In the genomic region with DNA sequence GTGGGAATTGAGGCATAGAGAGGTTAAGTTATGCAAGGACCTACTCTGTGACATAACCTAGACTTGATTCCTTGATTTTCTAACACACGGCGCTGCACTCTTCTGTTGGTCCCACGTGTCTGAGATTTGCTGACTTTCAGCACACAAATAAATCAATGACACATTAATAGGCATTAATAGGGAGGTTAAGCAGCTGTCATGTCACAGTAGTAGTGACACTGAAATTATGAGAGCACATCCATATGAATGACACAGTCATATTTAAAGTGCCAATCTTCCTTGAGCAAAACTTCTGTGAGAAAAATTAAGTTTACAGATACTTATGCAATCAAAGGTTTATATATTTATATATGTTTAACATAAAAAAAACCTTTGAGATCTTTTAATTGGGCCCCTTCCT, we compare ENCODE assay signal across 18 cellular contexts.
DNase-seq lines count a peak whose midpoint lies in the region; ATAC-seq and TF ChIP-seq lines count a peak whose summit lies in the region.
"Had no signal": no experiment of that assay in that cellular context is flagged by ENCODE, and none has a peak within 500 bp of the region (broad histone marks: within the 10 kb centered on the region; RNA-seq: fewer than 3 reads in every experiment).

No MANE protein-coding gene starts in this region.

- H3K27ac Mint-ChIP-seq in neural crest cell (ENCODE audit: unreplicated experiment), result peak overlapping the region; percentile 43
- H3K27ac Mint-ChIP-seq: B cell; CD4-positive, CD25-positive, alpha-beta regulatory T cell; CD8-positive, alpha-beta T cell had no signal

- H3K4me3 ChIP-seq in PC-3 (ENCODE audit: low read length) (no peak overlapping the region), adipocyte (ENCODE audit: low read length) (no peak overlapping the region)
- H3K4me3 ChIP-seq: BLaER1, GM23248 had no signal

- ATAC-seq in PC-3, result no peak
- no peak for ATAC-seq in Right ventricle myocardium inferior
- ATAC-seq: CD8-positive, alpha-beta T cell had no signal

- H3K36me3 ChIP-seq in PC-3 (ENCODE audit: low read depth, low read length) (no peaks in the 10 kb centered on the region), adipocyte (ENCODE audit: control insufficient read depth, insufficient read depth, low read length, severe bottlenecking) (no peaks in the 10 kb centered on the region)
- H3K36me3 ChIP-seq: BLaER1 had no signal

- H3K9me3 ChIP-seq in PC-3 (ENCODE audit: low read length) (no peaks in the 10 kb centered on the region), adipocyte (ENCODE audit: control insufficient read depth, low read length) (no peaks in the 10 kb centered on the region)
- H3K9me3 ChIP-seq: Caco-2 had no signal

- no peaks in the 10 kb centered on the region for H3K4me1 Mint-ChIP-seq in neural crest cell
- H3K4me1 Mint-ChIP-seq: B cell; CD4-positive, CD25-positive, alpha-beta regulatory T cell had no signal

- no TSS peak for BruUV-seq in PC-3 (replicated peaks; lab: Mats Ljungman, UMichigan)

- DNase-seq in PC-3, result no peak
- DNase-seq in adipocyte (ENCODE audit: low read depth), result no peak
- DNase-seq in neural crest cell (ENCODE audit: low read depth, low spot score), result no peak
- DNase-seq in NCI-H226, result no peak
- DNase-seq in activated naive CD4-positive, alpha-beta T cell treated with anti-CD3 and anti-CD28 coated beads, Interleukin-2, amount 50 U/mL, for 16 hours, result no peak
- DNase-seq in Right ventricle myocardium inferior (ENCODE audit: missing footprints), result no peak
- DNase-seq: Caco-2; CD4-positive, CD25-positive, alpha-beta regulatory T cell; CD8-positive, alpha-beta T cell; DMS153; DND-41; H7; HCEC 1CT had no signal

- no peak overlapping the region for H3K4me3 Mint-ChIP-seq in neural crest cell
- H3K4me3 Mint-ChIP-seq: B cell; CD4-positive, CD25-positive, alpha-beta regulatory T cell; CD8-positive, alpha-beta T cell had no signal

- H3K27me3 Mint-ChIP-seq in neural crest cell (ENCODE audit: low read depth), result no peaks in the 10 kb centered on the region
- H3K27me3 Mint-ChIP-seq: B cell; CD4-positive, CD25-positive, alpha-beta regulatory T cell had no signal

- H3K4me1 ChIP-seq in PC-3 (ENCODE audit: insufficient read depth, low read length) (peaks cover 34% of the 10 kb centered on the region), adipocyte (ENCODE audit: control insufficient read depth, insufficient read depth, low read length) (peaks cover 18% of the 10 kb centered on the region)
- H3K4me1 ChIP-seq: BLaER1, Caco-2 had no signal

- H3K79me2 ChIP-seq in PC-3 (ENCODE audit: low read length), result no peaks in the 10 kb centered on the region

- TF ChIP-seq CTCF in 22Rv1 (IDR thresholded peaks at IDR 0.05) (no peak), PC-3 (conservative IDR thresholded peaks at IDR 0.05; ENCODE audit: low read depth, low read length) (no peak), neural crest cell (conservative IDR thresholded peaks at IDR 0.05) (no peak)

- H3K9me3 Mint-ChIP-seq in neural crest cell, result no peaks in the 10 kb centered on the region

- no peaks in the 10 kb centered on the region for H3K9me2 ChIP-seq in PC-3 (replicated peaks; ENCODE audit: low read length)

- CTCF ChIA-PET in PC-3 (lab: Charles Lee), result interaction anchor here (0.6 kb wide), 1 partner anchor 80 kb away, joined by 3 read pairs; no protein-coding TSS in a partner anchor

- H2AFZ ChIP-seq in PC-3 (ENCODE audit: low read length), result 0 out of 2 replicates have a peak overlapping the region, but pooled peaks have one; percentile 33
- H2AFZ ChIP-seq: GM23248 had no signal

- intact Hi-C loops in PC-3 (cut with micrococcal nuclease) (loop anchor here (5.0 kb wide), 2 partner anchors 92 to 217 kb away; no protein-coding TSS in a partner anchor), Right ventricle myocardium inferior (cut with DNase I) (no loop called here)

- POLR2A ChIA-PET in PC-3 (lab: Charles Lee; ENCODE audit: unreplicated experiment), result interaction anchor here (0.6 kb wide), 1 partner anchor 97 kb away, joined by 5 read pairs; no protein-coding TSS in a partner anchor

- H3K9ac ChIP-seq in PC-3 (ENCODE audit: low read length) (peak overlapping the region; percentile 77), adipocyte (ENCODE audit: low read length) (peak overlapping the region; percentile 15)
- H3K9ac ChIP-seq: BLaER1, GM23248 had no signal

- no peaks in the 10 kb centered on the region for H4K20me1 ChIP-seq in PC-3 (ENCODE audit: low read length)
- H4K20me1 ChIP-seq: BLaER1 had no signal

- peaks cover 23% of the 10 kb centered on the region for H3F3A ChIP-seq in PC-3 (ENCODE audit: low read length, unreplicated experiment)

- H3K27me3 ChIP-seq in PC-3 (ENCODE audit: low read length), result no peaks in the 10 kb centered on the region
- H3K27me3 ChIP-seq in adipocyte (replicated peaks; ENCODE audit: control insufficient read depth, insufficient read depth, low read length), result no peaks in the 10 kb centered on the region
- H3K27me3 ChIP-seq: BLaER1 had no signal

- H3K27ac ChIP-seq in 22Rv1 (peak overlapping the region; percentile 61), PC-3 (ENCODE audit: low read length) (peak overlapping the region; percentile 99)
- H3K27ac ChIP-seq: BLaER1, C4-2B had no signal

- peak overlapping the region; percentile 50 for H3K4me2 ChIP-seq in PC-3 (ENCODE audit: low read length)
- H3K4me2 ChIP-seq: BLaER1 had no signal

- no peaks in the 10 kb centered on the region for H3K36me3 Mint-ChIP-seq in neural crest cell (ENCODE audit: low read depth)
- H3K36me3 Mint-ChIP-seq: CD4-positive, CD25-positive, alpha-beta regulatory T cell; CD8-positive, alpha-beta T cell had no signal
